In genomic region chr9:89949116-89949515, GRCh38 we compare ENCODE assay signal across 27 cellular contexts.
"Had no signal": no experiment of that assay in that cellular context is flagged by ENCODE, and none has a peak within 500 bp of the region (broad histone marks: within the 10 kb centered on the region; RNA-seq: fewer than 3 reads in every experiment).

No MANE protein-coding gene starts in this region.

- H3K4me2 ChIP-seq: smooth muscle cell had no signal

- H3K4me3 ChIP-seq: left ventricle myocardium inferior, lung, mucosa of descending colon, psoas muscle, right atrium auricular region, right lobe of liver, smooth muscle cell, tibial nerve, upper lobe of left lung, vagina had no signal

- H2AFZ ChIP-seq: parathyroid adenoma had no signal

- H3K27me3 ChIP-seq: neutrophil, right atrium auricular region, right lobe of liver, tibial nerve, upper lobe of left lung, vagina had no signal

- DNase-seq: hippocampal formation; left colon; left ventricle myocardium inferior; midbrain; mucosa of descending colon; naive thymus-derived CD4-positive, alpha-beta T cell; occipital lobe; psoas muscle; right lobe of liver; stimulated activated CD4-positive, alpha-beta T cell treated with anti-CD3 and anti-CD28 coated beads, Interleukin-1b, Interleukin-23, amount 100 ng/mL, for 48 hours; stimulated activated CD4-positive, alpha-beta T cell treated with anti-CD3 and anti-CD28 coated beads, Interleukin-2, amount 100 ng/mL, for 48 hours; stimulated activated CD4-positive, alpha-beta T cell treated with anti-CD3 and anti-CD28 coated beads, Interleukin-4, amount 100 ng/mL, for 4 hours; stimulated activated CD8-positive, alpha-beta memory T cell treated with anti-CD3 and anti-CD28 coated beads, Interleukin-4, amount 100 ng/mL, for 48 hours; stimulated activated naive CD4-positive, alpha-beta T cell treated with Interleukin-2 at 50 U/mL for 16 hours; stimulated activated naive CD8-positive, alpha-beta T cell treated with anti-CD3 and anti-CD28 coated beads, Interleukin-15, amount 100 ng/mL, for 72 hours; substantia nigra; upper lobe of left lung had no signal

- H3K4me1 ChIP-seq: parathyroid adenoma, right lobe of liver, tibial nerve, vagina had no signal

- H3K36me3 ChIP-seq: left ventricle myocardium inferior, neutrophil, right atrium auricular region, right lobe of liver, tibial nerve, upper lobe of left lung, vagina had no signal

- H3K27ac ChIP-seq: left ventricle myocardium inferior, neutrophil, parathyroid adenoma, psoas muscle, right atrium auricular region, right lobe of liver, tibial nerve, upper lobe of left lung, vagina had no signal

- ATAC-seq: left colon; mucosa of descending colon; naive thymus-derived CD4-positive, alpha-beta T cell; natural killer cell treated with Interleukin-12 subunit alpha and Interleukin-12 subunit beta and Interleukin-15 and Interleukin-18, amount 100 ng/mL, for 72 hours; psoas muscle; right lobe of liver; stimulated activated memory B cell treated with anti-CD40 and anti-IgM and Interleukin-4, amounts not matched to agents 10 μg/mL and 1 μg/mL and 100 μg/mL, for 72 hours; stimulated activated naive CD8-positive, alpha-beta T cell treated with anti-CD3 and anti-CD28 coated beads, Interleukin-15, amount 100 ng/mL, for 72 hours had no signal

- FAIRE-seq: keratinocyte had no signal

- H3K9ac ChIP-seq: parathyroid adenoma had no signal

- H3K9me3 ChIP-seq: left ventricle myocardium inferior, mucosa of descending colon, neutrophil, psoas muscle, right atrium auricular region, right lobe of liver, tibial nerve, upper lobe of left lung, vagina had no signal
